Comparison of ENCODE assay signal across 8 cellular contexts in the genomic region with DNA sequence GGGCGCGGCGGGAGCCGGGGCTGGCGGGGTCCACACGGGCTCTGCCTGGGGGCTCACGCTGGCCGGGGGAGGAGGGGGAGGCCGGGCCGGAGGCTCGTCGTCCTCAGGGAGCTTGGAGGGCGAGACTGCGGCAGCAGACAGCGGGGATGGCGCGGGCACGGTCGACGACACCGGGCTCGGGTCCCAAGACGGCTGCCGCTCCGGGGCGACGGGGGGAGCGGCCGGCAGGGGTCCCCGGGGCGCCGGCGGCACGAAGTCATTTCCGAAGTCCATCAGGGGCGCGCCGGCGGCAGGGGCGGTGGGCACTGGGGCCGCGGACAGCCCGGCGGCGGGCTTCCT. TPM values are rescaled to one million over a fixed set of nuclear protein-coding genes. Genes with fewer than 3 reads are reported as not detected.
DNase-seq lines count a peak whose midpoint lies in the region; ATAC-seq and TF ChIP-seq lines count a peak whose summit lies in the region.

No MANE protein-coding gene starts in this region.

- H3K4me3 ChIP-seq in PC-3 (ENCODE audit: low read length) (peak overlapping the region; percentile 74), epithelial cell of proximal tubule (ENCODE audit: low read depth, low read length) (peak overlapping the region; percentile 91), parathyroid adenoma (ENCODE audit: low read depth, low read length) (peak overlapping the region; percentile 81)

- H3K27ac ChIP-seq in PC-3 (ENCODE audit: low read length) (peak overlapping the region; percentile 73), parathyroid adenoma (peak overlapping the region; percentile 81)

- H4K20me1 ChIP-seq in PC-3 (ENCODE audit: low read length) = peaks cover 38% of the 10 kb centered on the region

- 0 out of 2 replicates have a peak, but pooled peaks cover 6% of the 10 kb centered on the region for H3K9me3 ChIP-seq in PC-3 (ENCODE audit: low read length)
- no peaks in the 10 kb centered on the region for H3K9me3 ChIP-seq in parathyroid adenoma (ENCODE audit: control insufficient read depth, low read length)

- intact Hi-C loops in PC-3 (cut with micrococcal nuclease) = loop anchor here (1.0 to 5.0 kb wide), 4 partner anchors 34 to 277 kb away; no protein-coding TSS in a partner anchor

- ATAC-seq in PC-3 = no peak; the same call in 1 of the 2 replicates
- no peak for ATAC-seq in GM21737 (IDR thresholded peaks at IDR 0.05; ENCODE audit: unreplicated experiment)
- no peak for ATAC-seq in HG03025 (IDR thresholded peaks at IDR 0.05; ENCODE audit: low FRiP score, unreplicated experiment)

- BruUV-seq in PC-3 (replicated peaks; lab: Mats Ljungman, UMichigan) = no TSS peak

- CTCF ChIA-PET in PC-3 (lab: Charles Lee) = interaction anchor here (2.2 kb wide), 1 partner anchor 150 kb away, joined by 11 read pairs; no protein-coding TSS in a partner anchor

- H3K9me2 ChIP-seq in PC-3 (replicated peaks; ENCODE audit: low read length) = no peaks in the 10 kb centered on the region

- POLR2A ChIA-PET in PC-3 (lab: Charles Lee; ENCODE audit: unreplicated experiment) = interaction anchor here (0.7 to 1.0 kb wide), 5 partner anchors 63 to 323 kb away, joined by 4 to 6 read pairs (median 4); no protein-coding TSS in a partner anchor

- no peaks in the 10 kb centered on the region for H3K27me3 ChIP-seq in PC-3 (ENCODE audit: low read length)
- H3K27me3 ChIP-seq in parathyroid adenoma (ENCODE audit: control insufficient read depth, insufficient read depth, low read length) = no peaks in the 10 kb centered on the region

- H3K4me2 ChIP-seq in PC-3 (ENCODE audit: low read length) = peak overlapping the region; percentile 92
- peak overlapping the region; percentile 78 for H3K4me2 ChIP-seq in parathyroid adenoma (ENCODE audit: low read length)

- H3K79me2 ChIP-seq in PC-3 (ENCODE audit: low read length) = peaks cover 61% of the 10 kb centered on the region
- peaks cover 12% of the 10 kb centered on the region for H3K79me2 ChIP-seq in parathyroid adenoma

- TF ChIP-seq CTCF in PC-3 (conservative IDR thresholded peaks at IDR 0.05; ENCODE audit: low read depth, low read length) = no peak
- TF ChIP-seq CTCF in epithelial cell of proximal tubule (conservative IDR thresholded peaks at IDR 0.05; ENCODE audit: low read depth, low read length) = no peak
- TF ChIP-seq CTCF in parathyroid adenoma (IDR thresholded peaks at IDR 0.05) = no peak

- H3F3A ChIP-seq in PC-3 (ENCODE audit: low read length, unreplicated experiment) = peaks cover 10% of the 10 kb centered on the region

- H3K9ac ChIP-seq in PC-3 (ENCODE audit: low read length) (peak overlapping the region; percentile 90), parathyroid adenoma (peak overlapping the region; percentile 13)

- H2AFZ ChIP-seq in PC-3 (ENCODE audit: low read length) (no peak overlapping the region), parathyroid adenoma (peak overlapping the region; percentile 79)

- peaks cover 30% of the 10 kb centered on the region for H3K4me1 ChIP-seq in PC-3 (ENCODE audit: insufficient read depth, low read length)
- peaks cover 12% of the 10 kb centered on the region for H3K4me1 ChIP-seq in parathyroid adenoma

- peak; percentile 21 for DNase-seq in activated CD4-positive, alpha-beta T cell treated with anti-CD3 and anti-CD28 coated beads, Interleukin-2, amount 50 U/mL, for 1 hour
- no peak for DNase-seq in activated CD4-positive, alpha-beta T cell treated with anti-CD3 and anti-CD28 coated beads for 1 hour
- no peak for DNase-seq in PC-3
- DNase-seq in epithelial cell of proximal tubule (ENCODE audit: low read depth) = no peak
- no peak for DNase-seq in HCEC 1CT

- H3K36me3 ChIP-seq in PC-3 (ENCODE audit: low read depth, low read length) (peaks cover 4% of the 10 kb centered on the region; the same call in 1 of the 2 replicates), parathyroid adenoma (ENCODE audit: control insufficient read depth, insufficient read depth, low read length) (no peaks in the 10 kb centered on the region)

RNA-seq across cellular contexts. Expression of a gene that starts 0.5 kb away (rescaled TPM):
- 150 and 170 TPM in 2 replicates for total RNA-seq in PC-3 (2014; rRNA removed)
- 322 and 384 TPM in 2 replicates for total RNA-seq in epithelial cell of proximal tubule
